In genomic region chr6:107192739-107193296, GRCh38 we compare ENCODE assay signal across 1 cellular context.
TF ChIP-seq lines count a peak whose summit lies in the region.

No MANE protein-coding gene starts in this region.

TF ChIP-seq in GM12878, 131 proteins besides CTCF, POLR2A, EP300 and RAD21 (continued from another document):
- TF ChIP-seq ZNF687 (IDR thresholded peaks at IDR 0.05) (no peak), FOXM1 (IDR thresholded peaks at IDR 0.05; ENCODE audit: low read depth, low read length) (no peak), NR2C1 (IDR thresholded peaks at IDR 0.05) (no peak), ATF7 (IDR thresholded peaks at IDR 0.05; ENCODE audit: low read depth) (no peak), HDGF (IDR thresholded peaks at IDR 0.05) (no peak)
- TF ChIP-seq, protein P1, sequence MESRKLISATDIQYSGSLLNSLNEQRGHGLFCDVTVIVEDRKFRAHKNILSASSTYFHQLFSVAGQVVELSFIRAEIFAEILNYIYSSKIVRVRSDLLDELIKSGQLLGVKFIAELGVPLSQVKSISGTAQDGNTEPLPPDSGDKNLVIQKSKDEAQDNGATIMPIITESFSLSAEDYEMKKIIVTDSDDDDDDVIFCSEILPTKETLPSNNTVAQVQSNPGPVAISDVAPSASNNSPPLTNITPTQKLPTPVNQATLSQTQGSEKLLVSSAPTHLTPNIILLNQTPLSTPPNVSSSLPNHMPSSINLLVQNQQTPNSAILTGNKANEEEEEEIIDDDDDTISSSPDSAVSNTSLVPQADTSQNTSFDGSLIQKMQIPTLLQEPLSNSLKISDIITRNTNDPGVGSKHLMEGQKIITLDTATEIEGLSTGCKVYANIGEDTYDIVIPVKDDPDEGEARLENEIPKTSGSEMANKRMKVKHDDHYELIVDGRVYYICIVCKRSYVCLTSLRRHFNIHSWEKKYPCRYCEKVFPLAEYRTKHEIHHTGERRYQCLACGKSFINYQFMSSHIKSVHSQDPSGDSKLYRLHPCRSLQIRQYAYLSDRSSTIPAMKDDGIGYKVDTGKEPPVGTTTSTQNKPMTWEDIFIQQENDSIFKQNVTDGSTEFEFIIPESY (IDR thresholded peaks at IDR 0.05) = no peak
